9 cellular contexts compared by ENCODE assay signal in the genomic region with DNA sequence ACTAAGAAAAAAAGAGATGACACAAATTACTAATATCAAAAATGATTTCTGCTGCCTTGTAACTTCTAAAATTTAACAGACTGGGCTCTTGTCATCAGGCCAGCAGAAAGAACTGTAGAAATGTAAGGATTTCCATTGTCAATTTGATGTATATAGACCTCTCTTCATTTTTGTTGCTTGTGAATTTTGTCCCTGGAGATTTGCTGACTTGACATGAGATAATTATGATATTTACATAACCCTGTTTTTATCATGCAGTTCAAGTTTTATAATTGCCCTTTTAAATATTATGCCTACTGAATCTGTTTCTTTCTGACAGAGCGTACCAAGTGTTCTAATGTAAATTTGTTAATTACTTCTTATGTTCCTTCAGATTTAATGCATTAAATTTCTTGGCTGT. TPM values are rescaled to one million over a fixed set of nuclear protein-coding genes. Genes with fewer than 3 reads are reported as not detected.
"Had no signal": no experiment of that assay in that cellular context is flagged by ENCODE, and none has a peak within 500 bp of the region (broad histone marks: within the 10 kb centered on the region; RNA-seq: fewer than 3 reads in every experiment).

No MANE protein-coding gene starts in this region.

- DNase-seq: GDM1, GF-D8 had no signal

- FAIRE-seq: G401.6, GM12891, GM12892, GM18507, GM19239 had no signal

- ATAC-seq: GM12878 had no signal

- H3K4me3 ChIP-seq: GM12878 had no signal

RNA-seq across cellular contexts. Expression of gene TMEM215, which starts 23.9 kb away (rescaled TPM):
- total RNA-seq: G401, GM12878 had no signal
- polyA plus RNA-seq: GM12878 had no signal
